In genomic region chr4:40865696-40866095, GRCh38 we compare ENCODE assay signal across 20 cellular contexts.
"Had no signal": no experiment of that assay in that cellular context is flagged by ENCODE, and none has a peak within 500 bp of the region (broad histone marks: within the 10 kb centered on the region; RNA-seq: fewer than 3 reads in every experiment).

No MANE protein-coding gene starts in this region.

- H3K79me2 ChIP-seq: hepatocyte had no signal

- H3K9me3 Mint-ChIP-seq: activated T-helper 1 cell treated with anti-CD3 and anti-CD28 coated beads, Interleukin-12 subunit alpha, Interleukin-12 subunit beta, Interleukin-2, Interleukin-4 antibody, amounts not matched to agents 30 ng/mL and 10 ng/mL and 1 ng/mL, durations not matched to agents 14 hours and 24 hours and 36 hours; brain; nephron had no signal

- ATAC-seq: left cardiac atrium; stimulated activated naive CD8-positive, alpha-beta T cell treated with anti-CD3 and anti-CD28 coated beads, Interleukin-15, Interleukin-2, amounts not matched to agents 100 U/mL and 50 U/mL, for 24 hours had no signal

- H3K36me3 Mint-ChIP-seq: activated naive CD8-positive, alpha-beta T cell; brain had no signal

- H3K27ac Mint-ChIP-seq: activated naive CD8-positive, alpha-beta T cell; activated T-helper 1 cell treated with anti-CD3 and anti-CD28 coated beads, Interleukin-12 subunit alpha, Interleukin-12 subunit beta, Interleukin-2, Interleukin-4 antibody, amounts not matched to agents 30 ng/mL and 10 ng/mL and 1 ng/mL, durations not matched to agents 14 hours and 24 hours and 36 hours; brain had no signal

- H2AFZ ChIP-seq: hepatocyte had no signal

- H3K4me2 ChIP-seq: hepatocyte had no signal

- DNase-seq: activated CD4-positive, alpha-beta T cell treated with anti-CD3 and anti-CD28 coated beads, Interleukin-2, amount 50 U/mL, for 48 hours; activated gamma-delta T cell treated with Interleukin-2 at 50 U/mL for 16 hours; amygdala; central memory CD4-positive, alpha-beta T cell; cortex of kidney; erythroblast; foreskin fibroblast; left cardiac atrium; nucleus accumbens; posterior cingulate gyrus; stimulated activated CD4-positive, alpha-beta T cell treated with anti-CD3 and anti-CD28 coated beads, Interleukin-2, amount 100 ng/mL, for 24 hours; stimulated activated naive CD8-positive, alpha-beta T cell treated with anti-CD3 and anti-CD28 coated beads, Interleukin-15, Interleukin-2, amounts not matched to agents 100 U/mL and 50 U/mL, for 24 hours; substantia nigra; T-helper 2 cell; tibial artery had no signal

- H3K9me3 ChIP-seq: tibial artery had no signal

- H3K4me1 Mint-ChIP-seq: nephron had no signal

- H3K4me3 Mint-ChIP-seq: activated naive CD8-positive, alpha-beta T cell; activated T-helper 1 cell treated with anti-CD3 and anti-CD28 coated beads, Interleukin-12 subunit alpha, Interleukin-12 subunit beta, Interleukin-2, Interleukin-4 antibody, amounts not matched to agents 30 ng/mL and 10 ng/mL and 1 ng/mL, durations not matched to agents 14 hours and 24 hours and 36 hours; brain; nephron had no signal

- H3K27me3 ChIP-seq: hepatocyte, tibial artery had no signal

- H3K27ac ChIP-seq: hepatocyte, tibial artery had no signal

- H3K4me3 ChIP-seq: hepatocyte, tibial artery had no signal

- H3K27me3 Mint-ChIP-seq: activated naive CD8-positive, alpha-beta T cell had no signal
